ENCODE assay signal across 8 cellular contexts in the genomic region with DNA sequence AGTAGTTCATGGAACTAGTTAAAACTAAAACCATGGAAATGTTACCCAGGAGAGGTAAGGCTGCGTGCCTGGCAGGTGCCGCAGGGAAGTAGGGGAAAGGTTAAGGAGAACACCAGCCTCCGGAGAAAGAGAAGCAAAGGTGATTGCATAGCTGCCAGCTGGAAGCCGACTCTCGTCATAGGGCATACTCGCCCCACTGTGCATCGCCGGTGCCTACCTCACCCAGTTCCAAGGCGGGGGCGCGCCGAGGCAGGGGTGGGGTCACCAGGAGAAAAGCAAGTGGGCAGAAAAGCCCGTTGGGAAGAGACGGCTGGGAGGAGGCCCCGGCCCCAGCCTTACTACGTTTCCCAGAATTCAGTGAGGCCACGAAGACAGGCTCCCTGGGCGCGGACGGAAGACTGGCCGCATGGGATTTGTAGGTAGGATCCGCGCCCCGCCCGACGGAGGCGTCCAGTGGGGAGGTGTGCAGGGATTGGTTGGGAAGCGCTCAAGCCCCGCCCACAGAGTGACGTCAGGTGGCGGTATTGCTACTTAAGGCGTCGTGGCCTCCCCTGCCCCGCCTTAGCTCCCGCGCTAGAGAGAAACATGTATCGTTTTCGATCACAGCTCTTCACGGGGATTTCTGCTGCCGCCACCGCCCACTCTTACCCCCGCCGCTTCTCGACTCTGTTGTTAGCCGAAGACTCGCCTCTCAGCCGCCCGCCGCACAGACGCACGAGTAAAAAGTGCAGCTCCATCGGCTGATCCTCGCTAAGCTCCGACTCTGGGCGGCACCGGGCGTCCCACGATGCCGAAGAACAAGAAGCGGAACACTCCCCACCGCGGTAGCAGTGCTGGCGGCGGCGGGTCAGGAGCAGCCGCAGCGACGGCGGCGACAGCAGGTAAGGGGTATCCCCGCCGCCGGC. TPM values are rescaled to one million over a fixed set of nuclear protein-coding genes. Genes with fewer than 3 reads are reported as not detected.
DNase-seq lines count a peak whose midpoint lies in the region; ATAC-seq and TF ChIP-seq lines count a peak whose summit lies in the region.

A gene with protein sequence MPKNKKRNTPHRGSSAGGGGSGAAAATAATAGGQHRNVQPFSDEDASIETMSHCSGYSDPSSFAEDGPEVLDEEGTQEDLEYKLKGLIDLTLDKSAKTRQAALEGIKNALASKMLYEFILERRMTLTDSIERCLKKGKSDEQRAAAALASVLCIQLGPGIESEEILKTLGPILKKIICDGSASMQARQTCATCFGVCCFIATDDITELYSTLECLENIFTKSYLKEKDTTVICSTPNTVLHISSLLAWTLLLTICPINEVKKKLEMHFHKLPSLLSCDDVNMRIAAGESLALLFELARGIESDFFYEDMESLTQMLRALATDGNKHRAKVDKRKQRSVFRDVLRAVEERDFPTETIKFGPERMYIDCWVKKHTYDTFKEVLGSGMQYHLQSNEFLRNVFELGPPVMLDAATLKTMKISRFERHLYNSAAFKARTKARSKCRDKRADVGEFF (plus strand): TSS at position 559 of the 905 bp plus-strand sequence. CDS start 229 bp downstream, at position 788.

- peak within 1 kb of the TSS; percentile 96 for H3K4me3 Mint-ChIP-seq in activated CD4-positive, alpha-beta memory T cell treated with anti-CD3 and anti-CD28 coated beads for 36 hours

- intact Hi-C loops in activated CD4-positive, alpha-beta memory T cell treated with anti-CD3 and anti-CD28 coated beads for 36 hours (cut with micrococcal nuclease) = loop anchor here (1.0 to 10.0 kb wide), 10 partner anchors 28 to 1355 kb away; a partner anchor contains a TSS

- H3K4me1 Mint-ChIP-seq in activated CD4-positive, alpha-beta memory T cell treated with anti-CD3 and anti-CD28 coated beads for 36 hours (ENCODE audit: low read depth) = peaks cover 35% of the 10 kb centered on the region

- ATAC-seq in GM19438 (IDR thresholded peaks at IDR 0.05; ENCODE audit: low read depth, unreplicated experiment) (peak; percentile 65), HG03575 (IDR thresholded peaks at IDR 0.05; ENCODE audit: extremely low read depth, insufficient number of reproducible peaks, low FRiP score, unreplicated experiment) (peak; percentile 54)

- H3K27ac Mint-ChIP-seq in activated CD4-positive, alpha-beta memory T cell treated with anti-CD3 and anti-CD28 coated beads for 36 hours = peak within 1 kb of the TSS; percentile 96

- H3K9ac ChIP-seq in liver (ENCODE audit: low read depth in 1 of 2, low read length in 2 of 2) = peak within 1 kb of the TSS; percentile 91 to 100

- peaks cover 0 to under 1% (median 0%) of the 10 kb centered on the region in 4 donors for H3K36me3 ChIP-seq in liver (ENCODE audit: control insufficient read depth in 4 of 4, insufficient read depth in 3 of 4, low read depth in 1 of 4, low read length in 3 of 4)

- DNase-seq in CD1c-positive myeloid dendritic cell (ENCODE audit: extremely low spot score) (peak; percentile 99), NCI-H82 treated with DMSO at 0.1 percent for 48 hours (lab: John Stamatoyannopoulos, UW; ENCODE audit: unreplicated experiment) (peak; percentile 92), dermis microvascular lymphatic vessel endothelial cell (ENCODE audit: low read depth in 2 of 2) (peak; percentile 93 to 99)
- DNase-seq in activated CD4-positive, alpha-beta memory T cell treated with anti-CD3 and anti-CD28 coated beads for 36 hours = peak; percentile 98
- peak; percentile 100 for DNase-seq in stimulated activated CD4-positive, alpha-beta T cell treated with anti-CD3 and anti-CD28 coated beads, Interleukin-4, amount 100 ng/mL, for 24 hours

- H3K27ac ChIP-seq in liver (ENCODE audit: low read depth in 1 of 2, low read length in 2 of 2) = peak within 1 kb of the TSS; percentile 99 to 100

- POLR2A ChIA-PET in activated CD4-positive, alpha-beta memory T cell treated with anti-CD3 and anti-CD28 coated beads for 36 hours (lab: Charles Lee) = interaction anchor here (0.6 to 2.5 kb wide), 9 partner anchors 10 to 490 kb away, joined by 3 to 26 read pairs (median 3); a partner anchor contains a TSS

- TF ChIP-seq RAD21 in liver (IDR thresholded peaks at IDR 0.05) = peak; percentile 23 to 31

- CTCF ChIA-PET in activated CD4-positive, alpha-beta memory T cell treated with anti-CD3 and anti-CD28 coated beads for 36 hours (lab: Charles Lee) = no interaction called here

- H3K9me3 ChIP-seq in liver (ENCODE audit: control insufficient read depth in 4 of 4, low read length in 3 of 4) = no peaks in the 10 kb centered on the region

- H3K4me3 ChIP-seq in liver (ENCODE audit: low read depth in 1 of 3, low read length in 3 of 3) = peak within 1 kb of the TSS; percentile 84 to 96 (median 92)

- peaks cover 0 to 31% (median 5%) of the 10 kb centered on the region in 4 donors for H3K4me1 ChIP-seq in liver (ENCODE audit: control insufficient read depth in 4 of 4, insufficient read depth in 4 of 4, low read length in 3 of 4)

- whole genome bisulfite sequencing in liver = under 1% methylated on average over 73 of the region's 73 CpGs

- no peaks in the 10 kb centered on the region for H3K27me3 Mint-ChIP-seq in activated CD4-positive, alpha-beta memory T cell treated with anti-CD3 and anti-CD28 coated beads for 36 hours

- TF ChIP-seq CTCF in liver (IDR thresholded peaks at IDR 0.05; ENCODE audit: low read depth, low read length, missing input control) = no peak

- H3K36me3 Mint-ChIP-seq in activated CD4-positive, alpha-beta memory T cell treated with anti-CD3 and anti-CD28 coated beads for 36 hours = peaks cover 4% of the 10 kb centered on the region

- H3K9me3 Mint-ChIP-seq in activated CD4-positive, alpha-beta memory T cell treated with anti-CD3 and anti-CD28 coated beads for 36 hours = no peaks in the 10 kb centered on the region

- no peaks in the 10 kb centered on the region for H3K27me3 ChIP-seq in liver (ENCODE audit: control insufficient read depth in 4 of 4, insufficient read depth in 4 of 4, low read length in 3 of 4)

TF ChIP-seq in liver, 16 proteins besides CTCF, POLR2A, EP300 and RAD21 (continues in another document):
- TF ChIP-seq SP1 (IDR thresholded peaks at IDR 0.05) = peak; percentile 84
- TF ChIP-seq, protein P1, sequence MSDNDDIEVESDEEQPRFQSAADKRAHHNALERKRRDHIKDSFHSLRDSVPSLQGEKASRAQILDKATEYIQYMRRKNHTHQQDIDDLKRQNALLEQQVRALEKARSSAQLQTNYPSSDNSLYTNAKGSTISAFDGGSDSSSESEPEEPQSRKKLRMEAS (IDR thresholded peaks at IDR 0.05) = peak; percentile 65
- peak; percentile 74 to 81 for TF ChIP-seq RXRA (IDR thresholded peaks at IDR 0.05)
- TF ChIP-seq TAF1 (conservative IDR thresholded peaks at IDR 0.05) = peak; percentile 99
- TF ChIP-seq, protein P2, sequence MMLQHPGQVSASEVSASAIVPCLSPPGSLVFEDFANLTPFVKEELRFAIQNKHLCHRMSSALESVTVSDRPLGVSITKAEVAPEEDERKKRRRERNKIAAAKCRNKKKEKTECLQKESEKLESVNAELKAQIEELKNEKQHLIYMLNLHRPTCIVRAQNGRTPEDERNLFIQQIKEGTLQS (IDR thresholded peaks at IDR 0.05) = no peak
- TF ChIP-seq HNF4G (IDR thresholded peaks at IDR 0.05) = peak; percentile 21
- TF ChIP-seq GABPA (IDR thresholded peaks at IDR 0.05 in 1 of 2, conservative IDR thresholded peaks at IDR 0.05 in 1 of 2) = peak in 1 of 2 donors; percentile 20
- TF ChIP-seq HNF4A (conservative IDR thresholded peaks at IDR 0.05) = peak in 1 of 2 donors; percentile 27
- no peak for TF ChIP-seq YY1 (IDR thresholded peaks at IDR 0.05)
- TF ChIP-seq, protein P3, sequence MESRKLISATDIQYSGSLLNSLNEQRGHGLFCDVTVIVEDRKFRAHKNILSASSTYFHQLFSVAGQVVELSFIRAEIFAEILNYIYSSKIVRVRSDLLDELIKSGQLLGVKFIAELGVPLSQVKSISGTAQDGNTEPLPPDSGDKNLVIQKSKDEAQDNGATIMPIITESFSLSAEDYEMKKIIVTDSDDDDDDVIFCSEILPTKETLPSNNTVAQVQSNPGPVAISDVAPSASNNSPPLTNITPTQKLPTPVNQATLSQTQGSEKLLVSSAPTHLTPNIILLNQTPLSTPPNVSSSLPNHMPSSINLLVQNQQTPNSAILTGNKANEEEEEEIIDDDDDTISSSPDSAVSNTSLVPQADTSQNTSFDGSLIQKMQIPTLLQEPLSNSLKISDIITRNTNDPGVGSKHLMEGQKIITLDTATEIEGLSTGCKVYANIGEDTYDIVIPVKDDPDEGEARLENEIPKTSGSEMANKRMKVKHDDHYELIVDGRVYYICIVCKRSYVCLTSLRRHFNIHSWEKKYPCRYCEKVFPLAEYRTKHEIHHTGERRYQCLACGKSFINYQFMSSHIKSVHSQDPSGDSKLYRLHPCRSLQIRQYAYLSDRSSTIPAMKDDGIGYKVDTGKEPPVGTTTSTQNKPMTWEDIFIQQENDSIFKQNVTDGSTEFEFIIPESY (IDR thresholded peaks at IDR 0.05) = no peak
- TF ChIP-seq NR2F2 (IDR thresholded peaks at IDR 0.05) = no peak
- TF ChIP-seq JUND (IDR thresholded peaks at IDR 0.05) = peak in 1 of 2 donors; percentile 15

RNA-seq across cellular contexts. Expression of the gene that starts here (rescaled TPM):
- 10 to 100 TPM; 43.4 to 49.7 TPM for total RNA-seq in activated CD4-positive, alpha-beta memory T cell treated with anti-CD3 and anti-CD28 coated beads for 36 hours
- total RNA-seq in dermis microvascular lymphatic vessel endothelial cell (25.5 and 30.3 TPM in 2 replicates), liver (10 to 100 TPM; 11.5 to 30.6 TPM)
- 10 to 100 TPM in 1 of 2 donors, 1 to 10 TPM in 1; 7.7 to 35.6 TPM for polyA plus RNA-seq in liver

Comparison
In these comparisons a context has a peak if more than half of its experiments do, and no peak if none do; other contexts are left out.
1. Peak in every context shown above with its lines: DNase-seq, ATAC-seq, H3K4me3 ChIP-seq and H3K27ac ChIP-seq.